14 cellular contexts compared by ENCODE assay signal in genomic region chr11:64566915-64567882, GRCh38. TPM values are rescaled to one million over a fixed set of nuclear protein-coding genes. Genes with fewer than 3 reads are reported as not detected.
DNase-seq lines count a peak whose midpoint lies in the region; ATAC-seq and TF ChIP-seq lines count a peak whose summit lies in the region.
"Had no signal": no experiment of that assay in that cellular context is flagged by ENCODE, and none has a peak within 500 bp of the region (broad histone marks: within the 10 kb centered on the region; RNA-seq: fewer than 3 reads in every experiment).

No MANE protein-coding gene starts in this region.

- peaks cover 4% of the 10 kb centered on the region for H3K27me3 Mint-ChIP-seq in glutamatergic neuron (ENCODE audit: unreplicated experiment)
- H3K27me3 Mint-ChIP-seq in naive thymus-derived CD8-positive, alpha-beta T cell, result peaks cover 0 to 3% (median 0%) of the 10 kb centered on the region in 5 donors

- H3K4me3 Mint-ChIP-seq in glutamatergic neuron (ENCODE audit: unreplicated experiment), result peak overlapping the region; percentile 68
- H3K4me3 Mint-ChIP-seq in naive thymus-derived CD8-positive, alpha-beta T cell, result no peak overlapping the region

- peak overlapping the region; percentile 87 for H3K27ac Mint-ChIP-seq in glutamatergic neuron (ENCODE audit: unreplicated experiment)
- peak overlapping the region in 3 of 10 donors; percentile 8 to 62 (median 52) for H3K27ac Mint-ChIP-seq in naive thymus-derived CD8-positive, alpha-beta T cell

- no peaks in the 10 kb centered on the region for H3K9me3 Mint-ChIP-seq in glutamatergic neuron (ENCODE audit: unreplicated experiment)
- no peaks in the 10 kb centered on the region for H3K9me3 Mint-ChIP-seq in naive thymus-derived CD8-positive, alpha-beta T cell
- H3K9me3 Mint-ChIP-seq: activated T-cell treated with anti-CD3 and anti-CD28 coated beads, Interleukin-2, amount 50 U/mL, for 4 hours had no signal

- H3K36me3 ChIP-seq in HCT116 (ENCODE audit: control insufficient read depth in 1 of 2, insufficient read depth in 2 of 2, low read length in 2 of 2), result no peaks in the 10 kb centered on the region
- H3K36me3 ChIP-seq: colonic mucosa had no signal

- TF ChIP-seq CTCF in HCT116 (IDR thresholded peaks at IDR 0.05 in 2 of 3, conservative IDR thresholded peaks at IDR 0.05 in 1 of 3; ENCODE audit: borderline replicate concordance in 1 of 3, insufficient read depth in 1 of 3, low read depth in 2 of 3, low read length in 2 of 3), result no peak
- TF ChIP-seq CTCF in glutamatergic neuron (IDR thresholded peaks at IDR 0.05; ENCODE audit: partially characterized antibody, unreplicated experiment), result no peak

- intact Hi-C loops in HCT116 (cut with micrococcal nuclease) (no loop called here), posterior vena cava (cut with DNase I) (no loop called here)

- no peak for DNase-seq in HCT116 (ENCODE audit: low read depth, low spot score)
- DNase-seq in SK-N-DZ (ENCODE audit: low spot score), result peak; percentile 43
- no peak for DNase-seq in glutamatergic neuron
- peak; percentile 75 for DNase-seq in posterior vena cava (ENCODE audit: low spot score)
- no peak for DNase-seq in cerebellar cortex (ENCODE audit: low spot score)
- DNase-seq in naive thymus-derived CD8-positive, alpha-beta T cell, result no peak
- no peak for DNase-seq in EL
- DNase-seq in stimulated activated CD4-positive, alpha-beta T cell treated with anti-CD3 and anti-CD28 coated beads, Interleukin-2, amount 100 ng/mL, for 48 hours, result no peak
- DNase-seq: activated T-cell treated with anti-CD3 and anti-CD28 coated beads, Interleukin-2, amount 50 U/mL, for 4 hours; NCI-H2029 treated with DMSO at 0.1 percent for 48 hours; SW 1271 had no signal

- H2AFZ ChIP-seq in HCT116 (ENCODE audit: low read depth, low read length, poor library complexity, severe bottlenecking), result peak overlapping the region; percentile 95

- peaks cover 13 to 20% of the 10 kb centered on the region in 2 experiments for H3K4me1 ChIP-seq in HCT116 (ENCODE audit: control insufficient read depth in 1 of 2, insufficient read depth in 2 of 2, low read length in 2 of 2)
- H3K4me1 ChIP-seq: colonic mucosa had no signal

- POLR2A ChIA-PET in HCT116 (lab: Charles Lee), result no interaction called here
- POLR2A ChIA-PET in naive thymus-derived CD8-positive, alpha-beta T cell (lab: Charles Lee), result no interaction called here

- no peak for TF ChIP-seq POLR2A in HCT116 (IDR thresholded peaks at IDR 0.05; ENCODE audit: borderline replicate concordance, extremely low read depth, insufficient read depth, insufficient read length)

- TF ChIP-seq RAD21 in HCT116 (IDR thresholded peaks at IDR 0.05; ENCODE audit: low read depth), result no peak

- H3K79me2 ChIP-seq in HCT116 (ENCODE audit: insufficient read depth, low read length), result no peaks in the 10 kb centered on the region

- RAD21 ChIA-PET in HCT116 (lab: Charles Lee; ENCODE audit: low non-redundant PET in 1 of 2, low total read pairs in 2 of 2, uncharacterized antibody in 2 of 2, unreplicated experiment in 2 of 2), result no interaction called here

- ATAC-seq in HCT116, result peak; percentile 44
- no peak for ATAC-seq in naive thymus-derived CD8-positive, alpha-beta T cell

- no peaks in the 10 kb centered on the region for H3K36me3 Mint-ChIP-seq in glutamatergic neuron (ENCODE audit: unreplicated experiment)
- no peaks in the 10 kb centered on the region for H3K36me3 Mint-ChIP-seq in naive thymus-derived CD8-positive, alpha-beta T cell

- peak overlapping the region; percentile 60 for H3K9ac ChIP-seq in HCT116 (ENCODE audit: low read length)

- CTCF ChIA-PET in HCT116 (lab: Charles Lee), result no interaction called here

- peaks cover 9% of the 10 kb centered on the region for H3K4me1 Mint-ChIP-seq in glutamatergic neuron (ENCODE audit: low read depth, unreplicated experiment)
- H3K4me1 Mint-ChIP-seq in naive thymus-derived CD8-positive, alpha-beta T cell, result peaks cover 0 to 4% (median 0%) of the 10 kb centered on the region in 4 donors

- H3K27ac ChIP-seq in HCT116 (ENCODE audit: low read depth, low read length), result peak overlapping the region; percentile 37; the same call in 1 of the 2 replicates
- H3K27ac ChIP-seq: colonic mucosa had no signal

- peak overlapping the region; percentile 78 for H3K4me2 ChIP-seq in HCT116 (ENCODE audit: low read length)

- TSS peak; percentile 87 for BruUV-seq in HCT116 (replicated peaks; lab: Mats Ljungman, UMichigan)

- H3K4me3 ChIP-seq in HCT116 (replicated peaks in 1 of 2; ENCODE audit: low read depth in 1 of 2, low read length in 2 of 2), result peak overlapping the region; percentile 31 to 44
- H3K4me3 ChIP-seq: colonic mucosa had no signal

- H3K27me3 ChIP-seq in HCT116 (ENCODE audit: insufficient read depth, low read length), result no peaks in the 10 kb centered on the region
- H3K27me3 ChIP-seq: colonic mucosa had no signal

- H3K9me2 ChIP-seq in HCT116 (ENCODE audit: insufficient read depth), result no peaks in the 10 kb centered on the region

- no peaks in the 10 kb centered on the region for H3K9me3 ChIP-seq in HCT116 (ENCODE audit: control insufficient read depth in 1 of 2, insufficient read depth in 1 of 2, low read depth in 1 of 2, low read length in 2 of 2)
- H3K9me3 ChIP-seq: colonic mucosa had no signal

- H4K20me1 ChIP-seq in HCT116 (ENCODE audit: insufficient read depth), result no peaks in the 10 kb centered on the region

TF ChIP-seq in HCT116, 20 proteins besides CTCF, POLR2A, EP300 and RAD21:
- no peak for TF ChIP-seq EZH2 (IDR thresholded peaks at IDR 0.05)
- peak; percentile 40; the same call in 1 of the 2 replicates for TF ChIP-seq ZFX (IDR thresholded peaks at IDR 0.05)

RNA-seq across cellular contexts. Expression of gene SLC22A11, which starts 11.5 kb away (rescaled TPM):
- total RNA-seq in HCT116 (2021; ENCODE audit: unreplicated experiment), result not detected
- polyA plus RNA-seq in HCT116 (2012), result 0.07 TPM in 1 of 2 replicates, not detected in the other
- polyA plus RNA-seq in SK-N-DZ (2014; cell fraction: cytosol; rRNA removed), result not detected in 2 replicates
- not detected in 2 replicates for polyA plus RNA-seq in SK-N-DZ (2014; cell fraction: nucleus; rRNA removed)
- not detected for total RNA-seq in glutamatergic neuron (ENCODE audit: unreplicated experiment)
- total RNA-seq in posterior vena cava, result under 1 TPM; 0.28 to 0.29 TPM
- not detected for total RNA-seq in naive thymus-derived CD8-positive, alpha-beta T cell
- polyA plus RNA-seq in naive thymus-derived CD8-positive, alpha-beta T cell, result not detected
- total RNA-seq: activated T-cell treated with anti-CD3 and anti-CD28 coated beads, Interleukin-2, amount 50 U/mL, for 4 hours; colonic mucosa; glomerular endothelial cell had no signal

RNA-seq across cellular contexts. Expression of gene SLC22A12, which starts 23.8 kb away (rescaled TPM):
- not detected for total RNA-seq in HCT116 (2021; ENCODE audit: unreplicated experiment)
- not detected in 2 replicates for polyA plus RNA-seq in HCT116 (2012)
- not detected in 2 replicates for polyA plus RNA-seq in SK-N-DZ (2014; cell fraction: cytosol; rRNA removed)
- polyA plus RNA-seq in SK-N-DZ (2014; cell fraction: nucleus; rRNA removed), result not detected in 2 replicates
- total RNA-seq in glutamatergic neuron (ENCODE audit: unreplicated experiment), result not detected
- total RNA-seq in posterior vena cava, result not detected
- total RNA-seq in naive thymus-derived CD8-positive, alpha-beta T cell, result not detected
- not detected for polyA plus RNA-seq in naive thymus-derived CD8-positive, alpha-beta T cell
- total RNA-seq: activated T-cell treated with anti-CD3 and anti-CD28 coated beads, Interleukin-2, amount 50 U/mL, for 4 hours; colonic mucosa; G401; glomerular endothelial cell had no signal

Comparison
In these comparisons a context has a peak if more than half of its experiments do, and no peak if none do; other contexts are left out.
1. DNase-seq: peak in SK-N-DZ (single experiment) and posterior vena cava (single experiment); none in HCT116 (single experiment), glutamatergic neuron (single experiment), cerebellar cortex (single experiment), naive thymus-derived CD8-positive, alpha-beta T cell (0 of 10), EL (single experiment) and stimulated activated CD4-positive, alpha-beta T cell treated with anti-CD3 and anti-CD28 coated beads, Interleukin-2, amount 100 ng/mL, for 48 hours (0 of 2).